7 cellular contexts compared by ENCODE assay signal in genomic region chr1:113978863-113979702, GRCh38. TPM values are rescaled to one million over a fixed set of nuclear protein-coding genes. Genes with fewer than 3 reads are reported as not detected.
DNase-seq lines count a peak whose midpoint lies in the region; ATAC-seq and TF ChIP-seq lines count a peak whose summit lies in the region.

A gene with protein sequence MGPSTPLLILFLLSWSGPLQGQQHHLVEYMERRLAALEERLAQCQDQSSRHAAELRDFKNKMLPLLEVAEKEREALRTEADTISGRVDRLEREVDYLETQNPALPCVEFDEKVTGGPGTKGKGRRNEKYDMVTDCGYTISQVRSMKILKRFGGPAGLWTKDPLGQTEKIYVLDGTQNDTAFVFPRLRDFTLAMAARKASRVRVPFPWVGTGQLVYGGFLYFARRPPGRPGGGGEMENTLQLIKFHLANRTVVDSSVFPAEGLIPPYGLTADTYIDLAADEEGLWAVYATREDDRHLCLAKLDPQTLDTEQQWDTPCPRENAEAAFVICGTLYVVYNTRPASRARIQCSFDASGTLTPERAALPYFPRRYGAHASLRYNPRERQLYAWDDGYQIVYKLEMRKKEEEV (plus strand): TSS chr1:113979474. CDS start chr1:113979517, 43 bp downstream.

- H3K36me3 Mint-ChIP-seq in activated naive CD8-positive, alpha-beta T cell treated with anti-CD3 and anti-CD28 coated beads, Interleukin-2, amount 50 U/mL, for 24 hours (ENCODE audit: low read depth): peaks cover 8% of the 10 kb centered on the region

- intact Hi-C loops in uterus (cut with DNase I; ENCODE audit: low total_unique reads): loop anchor here (5.0 kb wide), 1 partner anchor 303 kb away; no protein-coding TSS in a partner anchor

- H3K36me3 ChIP-seq in cardiac muscle cell: peaks cover 2% of the 10 kb centered on the region
- peaks cover 3% of the 10 kb centered on the region for H3K36me3 ChIP-seq in osteoblast (ENCODE audit: insufficient read depth, low read length)
- H3K36me3 ChIP-seq in uterus: no peaks in the 10 kb centered on the region

- H3K27me3 Mint-ChIP-seq in activated naive CD8-positive, alpha-beta T cell treated with anti-CD3 and anti-CD28 coated beads, Interleukin-2, amount 50 U/mL, for 24 hours: no peaks in the 10 kb centered on the region

- H3K9me3 ChIP-seq in cardiac muscle cell (ENCODE audit: low read depth): no peaks in the 10 kb centered on the region
- H3K9me3 ChIP-seq in osteoblast (ENCODE audit: low read depth, low read length): no peaks in the 10 kb centered on the region
- no peaks in the 10 kb centered on the region for H3K9me3 ChIP-seq in uterus

- no peak within 1 kb of the TSS for H3K4me3 Mint-ChIP-seq in activated naive CD8-positive, alpha-beta T cell treated with anti-CD3 and anti-CD28 coated beads, Interleukin-2, amount 50 U/mL, for 24 hours

- TF ChIP-seq POLR2A in uterus (IDR thresholded peaks at IDR 0.05): peak in 1 of 2 donors; percentile 79

- no peaks in the 10 kb centered on the region for H4K20me1 ChIP-seq in osteoblast (ENCODE audit: insufficient read depth, low read length)

- H3K4me1 Mint-ChIP-seq in activated naive CD8-positive, alpha-beta T cell treated with anti-CD3 and anti-CD28 coated beads, Interleukin-2, amount 50 U/mL, for 24 hours: peaks cover 43% of the 10 kb centered on the region

- TF ChIP-seq CTCF in cardiac muscle cell (IDR thresholded peaks at IDR 0.05; ENCODE audit: low read depth, low read length) (peak; percentile 70), osteoblast (IDR thresholded peaks at IDR 0.05; ENCODE audit: extremely low read depth, low read depth, low read length) (peak; percentile 82), uterus (IDR thresholded peaks at IDR 0.05) (peak; percentile 57 to 76 (median 72))

- no peak for ATAC-seq in activated naive CD8-positive, alpha-beta T cell treated with anti-CD3 and anti-CD28 coated beads, Interleukin-2, amount 50 U/mL, for 24 hours

- peak within 1 kb of the TSS; percentile 71 for H2AFZ ChIP-seq in osteoblast (ENCODE audit: low read length)

- H3K27ac ChIP-seq in cardiac muscle cell: peak within 1 kb of the TSS; percentile 91
- H3K27ac ChIP-seq in osteoblast (ENCODE audit: low read depth, low read length): peak within 1 kb of the TSS; percentile 79
- peak within 1 kb of the TSS; percentile 92 for H3K27ac ChIP-seq in uterus

- peak within 1 kb of the TSS; percentile 85 for H3K4me2 ChIP-seq in osteoblast (ENCODE audit: insufficient read depth, low read length)

- DNase-seq in GM04503 (ENCODE audit: low read depth): peak; percentile 89
- peak; percentile 54 for DNase-seq in KG1 (lab: John Stamatoyannopoulos, UW)
- DNase-seq in activated naive CD8-positive, alpha-beta T cell treated with anti-CD3 and anti-CD28 coated beads, Interleukin-2, amount 50 U/mL, for 24 hours: peak; percentile 72
- peak; percentile 93 to 98 for DNase-seq in cardiac muscle cell (ENCODE audit: low read depth in 1 of 2, low spot score in 1 of 2)
- DNase-seq in osteoblast (ENCODE audit: insufficient read length, low spot score, missing footprints): peak; percentile 93
- peak; percentile 91 to 95 for DNase-seq in uterus

- peaks cover 12% of the 10 kb centered on the region for H3K79me2 ChIP-seq in osteoblast (ENCODE audit: insufficient read depth, low read length)

- no peak within 1 kb of the TSS for H3K27ac Mint-ChIP-seq in activated naive CD8-positive, alpha-beta T cell treated with anti-CD3 and anti-CD28 coated beads, Interleukin-2, amount 50 U/mL, for 24 hours

- H3K4me1 ChIP-seq in cardiac muscle cell (ENCODE audit: low read depth): peaks cover 21% of the 10 kb centered on the region
- peaks cover 80% of the 10 kb centered on the region for H3K4me1 ChIP-seq in osteoblast (ENCODE audit: insufficient read depth, low read length)
- H3K4me1 ChIP-seq in uterus: peaks cover 0 to 28% of the 10 kb centered on the region in 2 donors

- no peak within 1 kb of the TSS for H3K4me3 ChIP-seq in cardiac muscle cell
- peak within 1 kb of the TSS; percentile 68 for H3K4me3 ChIP-seq in osteoblast (ENCODE audit: insufficient read depth, low read length)
- peak within 1 kb of the TSS; percentile 33 to 44 for H3K4me3 ChIP-seq in uterus

- H3K27me3 ChIP-seq in cardiac muscle cell (no peaks in the 10 kb centered on the region), osteoblast (ENCODE audit: insufficient read depth, low read length) (no peaks in the 10 kb centered on the region), uterus (no peaks in the 10 kb centered on the region)

- no peaks in the 10 kb centered on the region for H3K9me3 Mint-ChIP-seq in activated naive CD8-positive, alpha-beta T cell treated with anti-CD3 and anti-CD28 coated beads, Interleukin-2, amount 50 U/mL, for 24 hours

TF ChIP-seq in PFSK-1, 5 proteins besides CTCF, POLR2A, EP300 and RAD21:
- TF ChIP-seq TAF1 (IDR thresholded peaks at IDR 0.05; ENCODE audit: borderline replicate concordance, insufficient read depth, low read length) (no peak), POLR2AphosphoS5 (IDR thresholded peaks at IDR 0.05; ENCODE audit: low read depth, low read length) (peak; percentile 41; the same call in 1 of the 2 replicates)

RNA-seq across cellular contexts. Expression of the gene that starts here (rescaled TPM):
- polyA plus RNA-seq in PFSK-1 (2012; ENCODE audit: insufficient read length, low read depth): 12.8 TPM
- total RNA-seq in cardiac muscle cell (15.4 and 16.0 TPM in 2 replicates), osteoblast (359 and 418 TPM in 2 replicates), uterus (100 to 1,000 TPM in 2 of 4 donors, 10 to 100 TPM in 2; 86.6 to 302 (median 122) TPM)
- polyA plus RNA-seq in cardiac muscle cell: 9.7 and 13.5 TPM in 2 replicates
